ENCODE assay signal across 12 cellular contexts in the genomic region with DNA sequence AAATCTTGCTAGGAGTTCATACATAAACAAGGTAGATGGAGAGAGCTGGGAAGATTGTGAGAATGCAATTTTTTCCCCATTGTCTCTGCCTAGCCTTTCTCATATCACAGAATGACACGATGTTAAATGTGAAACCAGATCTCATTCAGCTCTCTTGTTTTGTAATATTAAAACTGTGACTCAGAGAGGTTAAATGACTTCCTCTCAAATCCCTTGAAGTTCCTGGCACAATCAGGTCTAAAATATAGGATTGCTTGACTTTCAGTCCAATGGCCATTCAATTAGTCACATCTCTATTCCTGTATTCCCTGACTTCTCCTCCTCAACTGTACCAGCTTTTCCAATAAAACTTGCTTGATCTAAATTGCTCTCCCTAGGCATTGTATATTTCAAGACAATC. TPM values are rescaled to one million over a fixed set of nuclear protein-coding genes. Genes with fewer than 3 reads are reported as not detected.
DNase-seq lines count a peak whose midpoint lies in the region; ATAC-seq and TF ChIP-seq lines count a peak whose summit lies in the region.
"Had no signal": no experiment of that assay in that cellular context is flagged by ENCODE, and none has a peak within 500 bp of the region (broad histone marks: within the 10 kb centered on the region; RNA-seq: fewer than 3 reads in every experiment).

No MANE protein-coding gene starts in this region.

- H3K4ac ChIP-seq in mesenchymal stem cell (ENCODE audit: low read depth in 1 of 2, low read length in 2 of 2): no peak overlapping the region

- H3K14ac ChIP-seq in mesenchymal stem cell (ENCODE audit: low read length in 2 of 2): no peak overlapping the region

- no peak overlapping the region for H2BK120ac ChIP-seq in mesenchymal stem cell (ENCODE audit: low read depth, low read length)

- intact Hi-C loops in adrenal gland (cut with DNase I): no loop called here

- H3K4me1 Mint-ChIP-seq in neural progenitor cell: no peaks in the 10 kb centered on the region

- no peaks in the 10 kb centered on the region for H3K79me2 ChIP-seq in neural progenitor cell (ENCODE audit: low read depth)

- no peak overlapping the region for H4K91ac ChIP-seq in mesenchymal stem cell (ENCODE audit: low read length)

- no peaks in the 10 kb centered on the region for H3K79me1 ChIP-seq in mesenchymal stem cell (replicated peaks; ENCODE audit: low read length, poor library complexity, severe bottlenecking)

- H3K27ac Mint-ChIP-seq in neural progenitor cell: no peak overlapping the region

- H3K4me2 ChIP-seq in mesenchymal stem cell (ENCODE audit: low read length, poor library complexity, severe bottlenecking): no peak overlapping the region
- H3K4me2 ChIP-seq in neural progenitor cell: no peak overlapping the region

- no peaks in the 10 kb centered on the region for H3F3A ChIP-seq in neural progenitor cell (ENCODE audit: low read depth)

- H2BK12ac ChIP-seq in mesenchymal stem cell (ENCODE audit: low read length in 2 of 2): no peak overlapping the region

- 0% methylated on average over 1 of the region's 1 CpG for WGBS in adrenal gland, 4 donors
- 70% methylated on average over 1 of the region's 1 CpG for WGBS in mesenchymal stem cell

- H2BK15ac ChIP-seq in mesenchymal stem cell (ENCODE audit: low read depth, poor library complexity, severe bottlenecking): no peak overlapping the region

- no peak for ATAC-seq in GM18498 (IDR thresholded peaks at IDR 0.05; ENCODE audit: unreplicated experiment)
- no peak for ATAC-seq in GM21515 (IDR thresholded peaks at IDR 0.05; ENCODE audit: unreplicated experiment)

- H3K27ac ChIP-seq in adrenal gland (peak overlapping the region in 3 of 5 donors; percentile 14 to 58 (median 16)), mesenchymal stem cell (ENCODE audit: low read length, poor library complexity, severe bottlenecking) (peak overlapping the region; percentile 33), neural progenitor cell (no peak overlapping the region)
- H3K27ac ChIP-seq: psoas muscle had no signal

- no peaks in the 10 kb centered on the region for H3K9me3 ChIP-seq in adrenal gland (replicated peaks in 1 of 3)
- H3K9me3 ChIP-seq in mesenchymal stem cell (ENCODE audit: control insufficient read depth, low read length): no peaks in the 10 kb centered on the region
- H3K9me3 ChIP-seq in neural progenitor cell (ENCODE audit: low read depth): no peaks in the 10 kb centered on the region
- H3K9me3 ChIP-seq: psoas muscle had no signal

- no peaks in the 10 kb centered on the region for H3K27me3 Mint-ChIP-seq in neural progenitor cell (ENCODE audit: insufficient read depth, low read depth)

- DNase-seq in DMS53 (lab: John Stamatoyannopoulos, UW) (peak; percentile 44), HT-29 (ENCODE audit: low spot score) (peak; percentile 62), adrenal gland (no peak), mesenchymal stem cell (peak; percentile 61), neural progenitor cell (ENCODE audit: low spot score) (no peak), SKM-1 (lab: John Stamatoyannopoulos, UW; ENCODE audit: unreplicated experiment) (no peak)
- DNase-seq: activated CD4-positive, alpha-beta T cell treated with anti-CD3 and anti-CD28 coated beads for 48 hours; NCI-H2029 treated with DMSO at 0.1 percent for 48 hours; psoas muscle had no signal

- H3K18ac ChIP-seq in mesenchymal stem cell (ENCODE audit: low read depth in 1 of 2, low read length in 2 of 2): no peak overlapping the region

- TF ChIP-seq POLR2A in adrenal gland (IDR thresholded peaks at IDR 0.05): peak in 1 of 2 donors; percentile 28

- H4K20me1 ChIP-seq in neural progenitor cell (ENCODE audit: low read depth): no peaks in the 10 kb centered on the region

- H2AK5ac ChIP-seq in mesenchymal stem cell (ENCODE audit: low read length, severe bottlenecking): no peak overlapping the region

- H3K4me1 ChIP-seq in adrenal gland (replicated peaks in 1 of 2): peaks cover 8% of the 10 kb centered on the region in 2 donors
- H3K4me1 ChIP-seq in mesenchymal stem cell (ENCODE audit: control insufficient read depth, insufficient read depth, low read depth, low read length): peaks cover 2% of the 10 kb centered on the region
- no peaks in the 10 kb centered on the region for H3K4me1 ChIP-seq in neural progenitor cell
- H3K4me1 ChIP-seq: psoas muscle had no signal

- no peak overlapping the region for H3K4me3 ChIP-seq in adrenal gland
- H3K4me3 ChIP-seq in mesenchymal stem cell (ENCODE audit: insufficient read depth in 1 of 2, low read depth in 1 of 2, low read length in 2 of 2): peak overlapping the region in 1 of 2 experiments; percentile 45
- H3K4me3 ChIP-seq in neural progenitor cell: no peak overlapping the region
- H3K4me3 ChIP-seq: psoas muscle had no signal

- no peaks in the 10 kb centered on the region for H3K9me3 Mint-ChIP-seq in neural progenitor cell

- H4K8ac ChIP-seq in mesenchymal stem cell (ENCODE audit: low read length): no peak overlapping the region

- H2AFZ ChIP-seq in mesenchymal stem cell (ENCODE audit: low read depth, low read length) (no peak overlapping the region), neural progenitor cell (replicated peaks) (no peak overlapping the region)

- TF ChIP-seq CTCF in adrenal gland (IDR thresholded peaks at IDR 0.05) (no peak), neural progenitor cell (IDR thresholded peaks at IDR 0.05) (no peak)

- H3K36me3 ChIP-seq in adrenal gland (replicated peaks in 1 of 2) (no peaks in the 10 kb centered on the region), mesenchymal stem cell (ENCODE audit: control insufficient read depth in 1 of 2, insufficient read depth in 2 of 2, low read depth in 1 of 2, low read length in 2 of 2) (no peaks in the 10 kb centered on the region), neural progenitor cell (no peaks in the 10 kb centered on the region)

- no peak overlapping the region for H3K23ac ChIP-seq in mesenchymal stem cell (ENCODE audit: low read length in 2 of 2)

- no peaks in the 10 kb centered on the region for H3K27me3 ChIP-seq in adrenal gland
- no peaks in the 10 kb centered on the region for H3K27me3 ChIP-seq in mesenchymal stem cell (ENCODE audit: control insufficient read depth in 1 of 2, insufficient read depth in 1 of 2, low read length in 2 of 2)
- no peaks in the 10 kb centered on the region for H3K27me3 ChIP-seq in neural progenitor cell

- H3K4me3 Mint-ChIP-seq in neural progenitor cell: no peak overlapping the region

- no peak overlapping the region for H2BK5ac ChIP-seq in mesenchymal stem cell (ENCODE audit: low read depth, low read length, poor library complexity, severe bottlenecking)

- H3K36me3 Mint-ChIP-seq in neural progenitor cell: no peaks in the 10 kb centered on the region

- H3K9ac ChIP-seq in mesenchymal stem cell (ENCODE audit: low read length): peak overlapping the region; percentile 63
- no peak overlapping the region for H3K9ac ChIP-seq in neural progenitor cell

RNA-seq across cellular contexts. Expression of a gene that starts 3.1 kb away (rescaled TPM):
- total RNA-seq in HT-29 (2014; rRNA removed; shearing (Covaris generic)): 6.2 and 7.2 TPM in 2 replicates
- 1 to 10 TPM in 1 of 8 donors, under 1 TPM in 3, not detected in 4; 0.36 to 2.0 (median 0.53) TPM for total RNA-seq in adrenal gland
- 1 to 10 TPM in 1 of 3 donors, under 1 TPM in 2; 0.29 to 1.9 (median 0.37) TPM for polyA plus RNA-seq in adrenal gland
- not detected for polyA plus RNA-seq in mesenchymal stem cell (2013, experiment 1 of 2)
- 0.04 TPM for polyA plus RNA-seq in mesenchymal stem cell (2013, experiment 2 of 2)
- not detected in 2 replicates for total RNA-seq in neural progenitor cell (ENCODE audit: low replicate concordance)
- total RNA-seq: psoas muscle had no signal

RNA-seq across cellular contexts. Expression of a gene that starts 31.5 kb away (rescaled TPM):
- 61.2 and 79.2 TPM in 2 replicates for total RNA-seq in HT-29 (2014; rRNA removed; shearing (Covaris generic))
- total RNA-seq in adrenal gland: 100 to 1,000 TPM in 1 of 8 donors, 10 to 100 TPM in 7; 11.0 to 108 (median 57.4) TPM
- 10 to 100 TPM; 22.0 to 49.2 (median 27.0) TPM for polyA plus RNA-seq in adrenal gland
- polyA plus RNA-seq in mesenchymal stem cell (2013, experiment 1 of 2): 8.3 TPM
- polyA plus RNA-seq in mesenchymal stem cell (2013, experiment 2 of 2): 9.1 TPM
- total RNA-seq in neural progenitor cell (ENCODE audit: low replicate concordance): 1.6 and 1.9 TPM in 2 replicates

RNA-seq across cellular contexts. Expression of a gene that starts 46.0 kb away (rescaled TPM):
- total RNA-seq in HT-29 (2014; rRNA removed; shearing (Covaris generic)): not detected in 2 replicates
- total RNA-seq in adrenal gland (not detected), neural progenitor cell (ENCODE audit: low replicate concordance) (not detected in 2 replicates)
- polyA plus RNA-seq in adrenal gland: not detected
- polyA plus RNA-seq in mesenchymal stem cell (2013, experiment 1 of 2): not detected
- polyA plus RNA-seq in mesenchymal stem cell (2013, experiment 2 of 2): not detected
- total RNA-seq: psoas muscle had no signal
- polyA plus RNA-seq: esophagus, psoas muscle had no signal

Comparison
In these comparisons a context has a peak if more than half of its experiments do, and no peak if none do; other contexts are left out.
1. DNase-seq: peak in DMS53 (single experiment), HT-29 (single experiment) and mesenchymal stem cell (single experiment); none in adrenal gland (0 of 7), neural progenitor cell (single experiment) and SKM-1 (single experiment).